ENCODE assay signal across 25 cellular contexts in the genomic region with DNA sequence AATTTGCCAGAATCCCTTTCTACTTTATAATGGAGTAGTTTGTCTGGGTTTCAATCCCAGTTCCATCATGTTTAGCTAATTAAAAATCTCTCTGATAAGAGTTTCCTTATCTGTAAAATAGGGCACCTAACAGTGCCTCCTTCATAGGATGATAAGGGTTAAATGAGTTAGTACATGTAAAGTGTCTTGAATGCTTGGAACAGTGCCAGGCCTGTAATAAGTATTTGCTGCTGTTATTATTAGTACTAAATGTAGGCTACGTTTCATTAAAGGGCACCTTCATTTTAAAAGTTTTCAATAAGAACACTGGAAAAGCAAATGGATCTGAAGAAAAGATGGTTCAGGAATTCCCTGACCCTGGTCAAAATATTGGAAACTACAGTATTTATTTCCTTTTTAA. TPM values are rescaled to one million over a fixed set of nuclear protein-coding genes. Genes with fewer than 3 reads are reported as not detected.
DNase-seq lines count a peak whose midpoint lies in the region; ATAC-seq, FAIRE-seq and TF ChIP-seq lines count a peak whose summit lies in the region.
"Had no signal": no experiment of that assay in that cellular context is flagged by ENCODE, and none has a peak within 500 bp of the region (broad histone marks: within the 10 kb centered on the region; RNA-seq: fewer than 3 reads in every experiment).

No MANE protein-coding gene starts in this region.

- H3K27ac ChIP-seq in cardiac muscle cell (no peak overlapping the region), right cardiac atrium (ENCODE audit: low read length) (no peak overlapping the region), small intestine (ENCODE audit: low read depth in 1 of 2, low read length in 1 of 2) (no peak overlapping the region)

- H3K36me3 ChIP-seq in cardiac muscle cell (no peaks in the 10 kb centered on the region), small intestine (ENCODE audit: control insufficient read depth in 2 of 2, insufficient read depth in 2 of 2, low read length in 2 of 2) (no peaks in the 10 kb centered on the region)

- H3K4me3 ChIP-seq in cardiac muscle cell (no peak overlapping the region), right cardiac atrium (ENCODE audit: low read length) (no peak overlapping the region), choroid plexus epithelial cell (ENCODE audit: low read depth, low read length) (no peak overlapping the region), small intestine (ENCODE audit: low read depth in 1 of 2, low read length in 2 of 2) (no peak overlapping the region)

- no peak for TF ChIP-seq CTCF in cardiac muscle cell (IDR thresholded peaks at IDR 0.05; ENCODE audit: low read depth, low read length)
- TF ChIP-seq CTCF in choroid plexus epithelial cell (conservative IDR thresholded peaks at IDR 0.05; ENCODE audit: low read depth, low read length), result no peak

- H3K9me3 ChIP-seq in cardiac muscle cell (ENCODE audit: low read depth) (no peaks in the 10 kb centered on the region), right cardiac atrium (ENCODE audit: control insufficient read depth, low read length) (no peaks in the 10 kb centered on the region), small intestine (ENCODE audit: control insufficient read depth, low read depth) (no peaks in the 10 kb centered on the region)

- intact Hi-C loops in right cardiac atrium (cut with DNase I), result loop anchor here in 1 of 4 donors (10.0 kb wide), 1 partner anchor 74 kb away; no protein-coding TSS in a partner anchor

- H3K4me1 ChIP-seq in cardiac muscle cell (ENCODE audit: low read depth) (peaks cover 12% of the 10 kb centered on the region), right cardiac atrium (ENCODE audit: control insufficient read depth, insufficient read depth, low read length) (no peaks in the 10 kb centered on the region), small intestine (ENCODE audit: control insufficient read depth in 2 of 2, insufficient read depth in 1 of 2, low read depth in 1 of 2, low read length in 1 of 2) (peaks cover 0 to 2% of the 10 kb centered on the region in 2 donors)

- 17% methylated on average over 1 of the region's 1 CpG for WGBS in right cardiac atrium
- WGBS in small intestine, 3 donors, result 3 to 26% (median 17%) methylated on average over 1 of the region's 1 CpG

- ATAC-seq in right cardiac atrium, result no peak
- no peak for ATAC-seq in HG03439 (IDR thresholded peaks at IDR 0.05; ENCODE audit: unreplicated experiment)
- ATAC-seq: CD8-positive, alpha-beta T cell; Right ventricle myocardium inferior had no signal

- H3K27me3 ChIP-seq in cardiac muscle cell (no peaks in the 10 kb centered on the region), right cardiac atrium (ENCODE audit: control insufficient read depth, insufficient read depth) (no peaks in the 10 kb centered on the region), small intestine (ENCODE audit: control insufficient read depth in 2 of 2, insufficient read depth in 2 of 2, low read length in 2 of 2) (no peaks in the 10 kb centered on the region)

- DNase-seq in DMS79 treated with DMSO at 0.1 percent for 48 hours (lab: John Stamatoyannopoulos, UW) (peak; percentile 12), DMS79 (lab: John Stamatoyannopoulos, UW) (no peak), cardiac muscle cell (ENCODE audit: low read depth in 1 of 2, low spot score in 1 of 2) (peak; percentile 39 to 42), right cardiac atrium (no peak), choroid plexus epithelial cell (ENCODE audit: low read depth) (peak; percentile 58), small intestine (peak; percentile 62)
- DNase-seq in activated CD4-positive, alpha-beta T cell treated with anti-CD3 and anti-CD28 coated beads, Interleukin-2, amount 50 U/mL, for 48 hours, result no peak
- DNase-seq: 8988T; AML-193; C1 segment of cervical spinal cord; CD8-positive, alpha-beta T cell; EL; GF-D8; IMR-90; MV-4-11; NCI-H1694 treated with DMSO at 0.1 percent for 48 hours; NCI-H2081 treated with DMSO at 0.1 percent for 48 hours; NCI-H2227 treated with DMSO at 0.1 percent for 48 hours; NCI-H524 had no signal

- no peak for FAIRE-seq in small intestine (lab: Jason Lieb, UNC)
- FAIRE-seq: HTR-8/SVneo had no signal

RNA-seq across cellular contexts. Expression of a gene that starts 11.8 kb away (rescaled TPM):
- total RNA-seq in cardiac muscle cell, result not detected in 2 replicates
- polyA plus RNA-seq in cardiac muscle cell, result not detected in 2 replicates
- total RNA-seq in right cardiac atrium, result not detected
- polyA plus RNA-seq in right cardiac atrium, result not detected
- 10 to 100 TPM; 24.6 to 74.9 (median 58.9) TPM for polyA plus RNA-seq in small intestine
- total RNA-seq: CD8-positive, alpha-beta T cell; H4; IMR-90; Right ventricle myocardium inferior; SK-MEL-5 had no signal
- polyA plus RNA-seq: AG04450, IMR-90 had no signal

Comparison
In these comparisons a context has a peak if more than half of its experiments do, and no peak if none do; other contexts are left out.
1. DNase-seq: peak in DMS79 treated with DMSO at 0.1 percent for 48 hours (single experiment), cardiac muscle cell (2 of 2), choroid plexus epithelial cell (single experiment) and small intestine (single experiment); none in DMS79 (single experiment), right cardiac atrium (0 of 3) and activated CD4-positive, alpha-beta T cell treated with anti-CD3 and anti-CD28 coated beads, Interleukin-2, amount 50 U/mL, for 48 hours (0 of 2).
2. RNA of a gene that starts 11.8 kb away (polyA plus RNA-seq): 24.6 to 74.9 TPM in small intestine; not detected in right cardiac atrium (single experiment) and not detected in cardiac muscle cell; every median in the first group is over 10 times any median in the second.